ENCODE assay signal across 3 cellular contexts in genomic region chr12:120733574-120733973, GRCh38.
TF ChIP-seq lines count a peak whose summit lies in the region.

No MANE protein-coding gene starts in this region.

TF ChIP-seq in HepG2, 621 proteins besides CTCF, POLR2A, EP300 and RAD21:
- TF ChIP-seq ZNF121 (CRISPR knock-in tag; IDR thresholded peaks at IDR 0.05) (peak; percentile 53; the same call in 1 of the 2 replicates), SNAPC2 (CRISPR knock-in tag; IDR thresholded peaks at IDR 0.05) (no peak), GMEB1 (CRISPR knock-in tag; IDR thresholded peaks at IDR 0.05; ENCODE audit: borderline replicate concordance) (no peak)

TF ChIP-seq in GM12878, 131 proteins besides CTCF, POLR2A, EP300 and RAD21:
- TF ChIP-seq RUNX3 (IDR thresholded peaks at IDR 0.05; ENCODE audit: low read length) = 0 out of 2 replicates have a peak, but pooled peaks have one; percentile 4
- TF ChIP-seq PKNOX1 (IDR thresholded peaks at IDR 0.05) = no peak

TF ChIP-seq in SK-N-SH, 30 proteins besides CTCF, POLR2A, EP300 and RAD21:
- TF ChIP-seq GABPA (IDR thresholded peaks at IDR 0.05; ENCODE audit: low read depth) (no peak), USF1 (IDR thresholded peaks at IDR 0.05; ENCODE audit: borderline replicate concordance, low read depth) (no peak), NFIC (IDR thresholded peaks at IDR 0.05; ENCODE audit: borderline replicate concordance) (no peak), USF2 (IDR thresholded peaks at IDR 0.05; ENCODE audit: borderline replicate concordance, low read depth, low read length) (no peak), EZH2phosphoT487 (IDR thresholded peaks at IDR 0.05; ENCODE audit: borderline replicate concordance, low read depth) (no peak)
